8 cellular contexts compared by ENCODE assay signal in the genomic region with DNA sequence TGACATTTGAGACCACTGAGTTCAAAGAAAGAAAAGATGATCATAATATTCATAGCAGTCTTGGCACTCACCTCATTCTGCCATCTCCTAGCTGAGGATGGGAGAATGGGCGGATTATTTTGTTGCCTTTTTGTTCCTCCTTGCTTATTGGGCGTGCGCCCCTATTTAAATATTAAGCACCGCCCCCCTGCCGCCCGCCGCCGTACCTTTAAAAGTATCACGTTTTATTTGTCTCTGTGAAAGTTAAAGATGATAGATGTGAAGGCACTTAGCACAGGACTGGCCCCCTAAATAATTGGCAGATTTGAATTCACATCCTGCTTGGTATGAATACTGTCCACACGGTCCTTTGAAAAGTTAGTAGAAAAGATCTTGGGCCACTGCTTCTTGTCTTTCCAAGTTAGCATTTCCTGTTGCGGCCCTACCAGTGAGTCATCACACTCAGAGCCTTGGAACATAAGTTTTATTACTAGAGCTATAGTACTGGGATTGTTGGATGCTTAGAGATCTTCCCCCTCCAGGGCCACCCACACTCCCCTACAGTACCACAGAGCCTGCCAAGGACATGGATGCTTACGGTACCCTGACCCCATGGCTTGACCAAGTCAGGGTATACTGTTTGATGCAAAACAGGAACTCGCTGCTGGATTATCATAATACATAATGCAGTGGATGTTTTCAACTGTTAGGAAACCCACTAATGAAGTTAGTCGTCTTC. TPM values are rescaled to one million over a fixed set of nuclear protein-coding genes. Genes with fewer than 3 reads are reported as not detected.
DNase-seq lines count a peak whose midpoint lies in the region; ATAC-seq and TF ChIP-seq lines count a peak whose summit lies in the region.
"Not testable (repeated sequence)": the region's sequence is repeated elsewhere in the genome, so short reads cannot be mapped to it uniquely, and the experiment has no call there.

No MANE protein-coding gene starts in this region.

- not testable (repeated sequence) for H3K4me1 ChIP-seq in PC-3 (ENCODE audit: insufficient read depth, low read length); endodermal cell (ENCODE audit: control insufficient read depth, insufficient read depth, low read length); aorta (ENCODE audit: control insufficient read depth in 1 of 2, insufficient read depth in 2 of 2, low read length in 2 of 2)
- H3K4me1 ChIP-seq in adipocyte (ENCODE audit: control insufficient read depth, insufficient read depth, low read length) (peaks cover 29% of the 10 kb centered on the region), heart right ventricle (peaks cover 0 to 26% (median 9%) of the 10 kb centered on the region in 9 donors), mesodermal cell (ENCODE audit: control insufficient read depth, insufficient read depth, low read length, poor library complexity, severe bottlenecking) (peaks cover 11% of the 10 kb centered on the region), skeletal muscle satellite cell (ENCODE audit: control insufficient read depth, insufficient read depth, low read length) (peaks cover 65% of the 10 kb centered on the region)

- intact Hi-C loops in PC-3 (cut with micrococcal nuclease); heart right ventricle (cut with DNase I); aorta (cut with DNase I): not testable (repeated sequence)

- not testable (repeated sequence) for H3K9ac ChIP-seq in PC-3 (ENCODE audit: low read length); endodermal cell (ENCODE audit: extremely low read depth, low read length, poor library complexity, severe bottlenecking)
- peak overlapping the region; percentile 27 for H3K9ac ChIP-seq in adipocyte (ENCODE audit: low read length)
- peak overlapping the region; percentile 33 for H3K9ac ChIP-seq in skeletal muscle satellite cell (ENCODE audit: low read depth, low read length)

- H3K27me3 ChIP-seq in PC-3 (ENCODE audit: low read length); adipocyte (replicated peaks; ENCODE audit: control insufficient read depth, insufficient read depth, low read length); endodermal cell (ENCODE audit: control insufficient read depth, insufficient read depth, low read length, poor library complexity, severe bottlenecking); heart right ventricle; skeletal muscle satellite cell (ENCODE audit: control insufficient read depth, insufficient read depth, low read length); aorta (ENCODE audit: control insufficient read depth in 1 of 2, insufficient read depth in 2 of 2, low read length in 1 of 2): not testable (repeated sequence)

- not testable (repeated sequence) for H3K9me3 ChIP-seq in PC-3 (ENCODE audit: low read length); adipocyte (ENCODE audit: control insufficient read depth, low read length); endodermal cell (ENCODE audit: control insufficient read depth, low read length); heart right ventricle; mesodermal cell (ENCODE audit: control insufficient read depth, low read length); skeletal muscle satellite cell (replicated peaks; ENCODE audit: low read length); aorta (ENCODE audit: control insufficient read depth, low read length)

- DNase-seq in EH (ENCODE audit: low read depth) (peak; percentile 87), PC-3 (peak; percentile 17), adipocyte (ENCODE audit: low read depth) (peak; percentile 47), endodermal cell (peak; percentile 53)
- not testable (repeated sequence) for DNase-seq in heart right ventricle, aorta

- H3K4me2 ChIP-seq in PC-3 (ENCODE audit: low read length): not testable (repeated sequence)
- peak overlapping the region; percentile 38 for H3K4me2 ChIP-seq in skeletal muscle satellite cell (ENCODE audit: low read length)

- H3K4me1 Mint-ChIP-seq in endodermal cell: not testable (repeated sequence)

- not testable (repeated sequence) for TF ChIP-seq CTCF in PC-3 (conservative IDR thresholded peaks at IDR 0.05; ENCODE audit: low read depth, low read length); endodermal cell (conservative IDR thresholded peaks at IDR 0.05); heart right ventricle (IDR thresholded peaks at IDR 0.05)

- H3K79me2 ChIP-seq in PC-3 (ENCODE audit: low read length): not testable (repeated sequence)

- 94% methylated on average over 12 of the region's 14 CpGs for WGBS in endodermal cell (ENCODE audit: insufficient coverage in 1 of 2, insufficient read length in 1 of 2), 2 experiments
- 83 to 86% methylated on average over 14 of the region's 14 CpGs for WGBS in heart right ventricle, 2 donors
- 92 to 96% methylated on average over 11 of the region's 14 CpGs for WGBS in mesodermal cell (ENCODE audit: insufficient coverage in 2 of 2), 2 experiments
- WGBS in aorta, 2 donors: 69 to 77% methylated on average over 14 of the region's 14 CpGs

- not testable (repeated sequence) for H3K9me3 Mint-ChIP-seq in endodermal cell

- H4K20me1 ChIP-seq in PC-3 (ENCODE audit: low read length): not testable (repeated sequence)

- not testable (repeated sequence) for H3F3A ChIP-seq in PC-3 (ENCODE audit: low read length, unreplicated experiment)

- H3K36me3 Mint-ChIP-seq in endodermal cell (ENCODE audit: low read depth): peaks cover 71% of the 10 kb centered on the region

- CTCF ChIA-PET in PC-3 (lab: Charles Lee): not testable (repeated sequence)

- H3K36me3 ChIP-seq in PC-3 (ENCODE audit: low read depth, low read length) (peaks cover 16% of the 10 kb centered on the region), adipocyte (ENCODE audit: control insufficient read depth, insufficient read depth, low read length, severe bottlenecking) (peaks cover 41% of the 10 kb centered on the region), endodermal cell (ENCODE audit: control insufficient read depth, insufficient read depth, low read length) (peaks cover 76% of the 10 kb centered on the region), heart right ventricle (peaks cover 0 to 97% (median 66%) of the 10 kb centered on the region in 9 donors), mesodermal cell (ENCODE audit: control insufficient read depth, insufficient read depth, low read length) (peaks cover 80% of the 10 kb centered on the region), skeletal muscle satellite cell (ENCODE audit: insufficient read depth, low read length) (peaks cover 30% of the 10 kb centered on the region)
- not testable (repeated sequence) for H3K36me3 ChIP-seq in aorta (ENCODE audit: control insufficient read depth in 1 of 2, insufficient read depth in 2 of 2, low read length in 1 of 2)

- H2AFZ ChIP-seq in PC-3 (ENCODE audit: low read length): not testable (repeated sequence)

- POLR2A ChIA-PET in PC-3 (lab: Charles Lee; ENCODE audit: unreplicated experiment): not testable (repeated sequence)

- not testable (repeated sequence) for BruUV-seq in PC-3 (replicated peaks; lab: Mats Ljungman, UMichigan)

- H3K27ac ChIP-seq in PC-3 (ENCODE audit: low read length); endodermal cell (ENCODE audit: low read depth, low read length); aorta (ENCODE audit: low read depth in 1 of 2, low read length in 2 of 2): not testable (repeated sequence)
- H3K27ac ChIP-seq in heart right ventricle (peak overlapping the region in 4 of 10 donors; percentile 15 to 59 (median 43)), mesodermal cell (ENCODE audit: low read depth, low read length, severe bottlenecking) (peak overlapping the region; percentile 43)

- ATAC-seq in PC-3: peak; percentile 78
- peak in 5 of 8 donors; percentile 15 to 47 (median 29) for ATAC-seq in heart right ventricle
- peak; percentile 66 for ATAC-seq in aorta (ENCODE audit: low FRiP score)

- not testable (repeated sequence) for H3K9me2 ChIP-seq in PC-3 (replicated peaks; ENCODE audit: low read length)

- H3K27ac Mint-ChIP-seq in endodermal cell: not testable (repeated sequence)

- H3K4me3 Mint-ChIP-seq in endodermal cell: not testable (repeated sequence)

- H3K4me3 ChIP-seq in PC-3 (ENCODE audit: low read length); adipocyte (ENCODE audit: low read length); endodermal cell (ENCODE audit: low read length); heart right ventricle; mesodermal cell (ENCODE audit: extremely low read depth, insufficient read depth, low read length, poor library complexity, severe bottlenecking); skeletal muscle satellite cell (ENCODE audit: low read length); aorta (ENCODE audit: low read length in 2 of 2): not testable (repeated sequence)

- not testable (repeated sequence) for H3K27me3 Mint-ChIP-seq in endodermal cell (ENCODE audit: insufficient read depth)

RNA-seq across cellular contexts. Expression of gene NTAN1, which starts 30.5 kb away (rescaled TPM):
- total RNA-seq in PC-3 (2014; rRNA removed) (23.8 and 32.0 TPM in 2 replicates), endodermal cell (10 to 100 TPM; 47.2 to 57.3 TPM), heart right ventricle (10 to 100 TPM; 13.7 to 40.1 (median 20.9) TPM), aorta (10 to 100 TPM; 36.0 to 49.5 TPM)
- 55.9 TPM for polyA plus RNA-seq in endodermal cell (2013, experiment 1 of 2)
- polyA plus RNA-seq in endodermal cell (2013, experiment 2 of 2): 51.5 TPM
- polyA plus RNA-seq in heart right ventricle (10 to 100 TPM; 32.4 to 36.1 TPM), aorta (10 to 100 TPM; 64.3 to 99.8 TPM)
- polyA plus RNA-seq in mesodermal cell (2013, experiment 1 of 2): 108 TPM
- polyA plus RNA-seq in mesodermal cell (2013, experiment 2 of 2): 100 TPM
- 38.0 and 66.8 TPM in 2 replicates for total RNA-seq in skeletal muscle satellite cell (2012; rRNA removed)

RNA-seq across cellular contexts. Expression of gene PDXDC1, which starts 50.6 kb away (rescaled TPM):
- 62.6 and 75.4 TPM in 2 replicates for total RNA-seq in PC-3 (2014; rRNA removed)
- total RNA-seq in endodermal cell: 100 to 1,000 TPM; 163 to 202 TPM
- polyA plus RNA-seq in endodermal cell (2013, experiment 1 of 2): 52.4 TPM
- 44.1 TPM for polyA plus RNA-seq in endodermal cell (2013, experiment 2 of 2)
- total RNA-seq in heart right ventricle: 10 to 100 TPM; 63.9 to 88.5 (median 72.0) TPM
- polyA plus RNA-seq in heart right ventricle: 10 to 100 TPM; 24.9 to 41.0 TPM
- 60.9 TPM for polyA plus RNA-seq in mesodermal cell (2013, experiment 1 of 2)
- 66.5 TPM for polyA plus RNA-seq in mesodermal cell (2013, experiment 2 of 2)
- total RNA-seq in skeletal muscle satellite cell (2012; rRNA removed): 40.2 and 43.1 TPM in 2 replicates
- total RNA-seq in aorta: 10 to 100 TPM; 84.7 to 88.1 TPM
- polyA plus RNA-seq in aorta: 10 to 100 TPM; 51.4 to 56.3 TPM
